ENCODE assay signal across 1 cellular context in genomic region chr1:38064232-38064903, GRCh38.
TF ChIP-seq lines count a peak whose summit lies in the region.

No MANE protein-coding gene starts in this region.

TF ChIP-seq in K562, 482 proteins besides CTCF, POLR2A, EP300 and RAD21 (continued from another document):
- TF ChIP-seq MXD1 (CRISPR knock-in tag; IDR thresholded peaks at IDR 0.05; ENCODE audit: borderline replicate concordance, poor library complexity, severe bottlenecking) (no peak), COPS2 (conservative IDR thresholded peaks at IDR 0.05) (no peak), KDM5B (IDR thresholded peaks at IDR 0.05; ENCODE audit: insufficient replicate concordance, low read depth, low read length) (peak; percentile 44)
